Comparison of ENCODE assay signal across 25 cellular contexts in genomic region chr18:8186413-8186812, GRCh38.
"Had no signal": no experiment of that assay in that cellular context is flagged by ENCODE, and none has a peak within 500 bp of the region (broad histone marks: within the 10 kb centered on the region; RNA-seq: fewer than 3 reads in every experiment).

No MANE protein-coding gene starts in this region.

- H3K4me3 ChIP-seq: pancreas, prostate gland, right lobe of liver, sigmoid colon, suprapubic skin, testis, tibial artery, transverse colon, upper lobe of left lung, vagina had no signal

- H3K36me3 ChIP-seq: neutrophil, pancreas, prostate gland, right lobe of liver, sigmoid colon, suprapubic skin, tibial artery, transverse colon, upper lobe of left lung, vagina had no signal

- H3K27me3 ChIP-seq: neutrophil, pancreas, right lobe of liver, sigmoid colon, suprapubic skin, testis, tibial artery, transverse colon, upper lobe of left lung, vagina had no signal

- H3K4me1 ChIP-seq: pancreas, prostate gland, right lobe of liver, suprapubic skin, testis, tibial artery, transverse colon, upper lobe of left lung, vagina had no signal

- ATAC-seq: naive thymus-derived CD8-positive, alpha-beta T cell; natural killer cell treated with Interleukin-12 subunit alpha and Interleukin-12 subunit beta and Interleukin-15 and Interleukin-18, amount 100 ng/mL, for 72 hours; right lobe of liver; stimulated activated effector memory CD8-positive, alpha-beta T cell treated with anti-CD3 and anti-CD28 coated beads, Interleukin-12 subunit alpha, Interleukin-12 subunit beta, amount 100 ng/mL, for 72 hours; stimulated activated naive B cell treated with anti-CD40 and anti-IgM and Interleukin-4, amounts not matched to agents 10 μg/mL and 1 μg/mL and 100 μg/mL, for 72 hours had no signal

- H3K9me3 ChIP-seq: neutrophil, pancreas, prostate gland, right lobe of liver, sigmoid colon, suprapubic skin, testis, tibial artery, transverse colon, upper lobe of left lung, vagina had no signal

- DNase-seq: naive B cell; naive thymus-derived CD8-positive, alpha-beta T cell; nephron progenitor cell; nucleus accumbens; pancreas; right lobe of liver; sigmoid colon; small intestine; stimulated activated CD4-positive, alpha-beta T cell treated with anti-CD3 and anti-CD28 coated beads, Interleukin-15, amount 100 ng/mL, for 24 hours; stimulated activated CD4-positive, alpha-beta T cell treated with anti-CD3 and anti-CD28 coated beads, Interleukin-2, amount 100 ng/mL, for 24 hours; stimulated activated CD4-positive, alpha-beta T cell treated with anti-CD3 and anti-CD28 coated beads, Interleukin-2, amount 100 ng/mL, for 48 hours; stimulated activated CD4-positive, alpha-beta T cell treated with anti-CD3 and anti-CD28 coated beads, Interleukin-4, amount 100 ng/mL, for 24 hours; stimulated activated naive B cell treated with anti-CD40 and anti-IgM and Interleukin-4, amounts not matched to agents 10 μg/mL and 1 μg/mL and 100 μg/mL, for 72 hours; stimulated activated naive CD4-positive, alpha-beta T cell treated with Interleukin-2 at 50 U/mL for 16 hours; substantia nigra; testis; tibial artery; transverse colon; upper lobe of left lung had no signal

- H3K27ac ChIP-seq: neutrophil, pancreas, prostate gland, right lobe of liver, suprapubic skin, testis, tibial artery, transverse colon, upper lobe of left lung, vagina had no signal
